8 cellular contexts compared by ENCODE assay signal in the genomic region with DNA sequence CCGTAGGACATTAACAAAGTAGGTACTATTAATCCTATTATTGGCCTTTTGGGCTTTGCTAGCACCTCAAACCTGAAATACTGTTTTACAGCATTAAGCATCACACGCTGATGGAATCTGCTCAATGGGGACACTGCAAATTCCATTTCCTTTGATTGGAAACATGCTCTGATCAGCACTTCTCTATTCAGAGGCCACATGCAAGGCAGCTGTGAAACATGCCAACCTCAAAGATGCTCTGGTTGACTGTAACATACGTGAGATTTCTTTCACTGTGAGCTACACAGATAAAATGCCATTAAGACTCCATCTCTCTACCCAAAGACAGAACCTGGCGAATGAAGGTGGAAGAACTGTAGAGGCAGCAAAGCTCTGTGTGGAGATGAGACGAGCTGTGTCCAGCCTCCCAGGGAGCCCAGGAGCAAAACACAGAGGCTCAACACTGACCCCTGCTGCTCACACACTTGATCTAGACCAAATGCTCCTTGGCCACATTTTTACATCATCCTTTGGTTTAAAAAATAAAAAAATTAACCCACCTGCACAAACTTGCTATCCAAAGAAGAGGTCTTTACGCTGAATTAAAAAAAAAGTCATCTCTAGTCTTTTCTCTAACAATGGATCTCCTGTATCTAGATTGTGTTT. TPM values are rescaled to one million over a fixed set of nuclear protein-coding genes. Genes with fewer than 3 reads are reported as not detected.
A peak's percentile ranks its signal among the peaks of the same experiment; 100 is the strongest.
DNase-seq lines count a peak whose midpoint lies in the region; ATAC-seq and TF ChIP-seq lines count a peak whose summit lies in the region.

No MANE protein-coding gene starts in this region.

- H3K27me3 Mint-ChIP-seq in CD4-positive, CD25-positive, alpha-beta regulatory T cell, result no peaks in the 10 kb centered on the region

- no peak overlapping the region for H3K27ac Mint-ChIP-seq in CD4-positive, CD25-positive, alpha-beta regulatory T cell

- peak; percentile 79 to 80 for ATAC-seq in CD4-positive, CD25-positive, alpha-beta regulatory T cell (ENCODE audit: low read depth in 2 of 2)
- ATAC-seq in GM18909 (IDR thresholded peaks at IDR 0.05; ENCODE audit: poor library complexity, unreplicated experiment), result peak; percentile 90
- peak; percentile 85 for ATAC-seq in HG03103 (IDR thresholded peaks at IDR 0.05; ENCODE audit: low read depth, unreplicated experiment)
- ATAC-seq in RWPE2 (ENCODE audit: low read depth), result no peak

- no peaks in the 10 kb centered on the region for H3K27me3 ChIP-seq in CD4-positive, CD25-positive, alpha-beta regulatory T cell (ENCODE audit: control insufficient read depth, insufficient read depth, low read length)
- H3K27me3 ChIP-seq in RWPE2 (ENCODE audit: insufficient read depth, poor library complexity, severe bottlenecking), result no peaks in the 10 kb centered on the region
- no peaks in the 10 kb centered on the region for H3K27me3 ChIP-seq in hepatocyte

- WGBS in hepatocyte (ENCODE audit: low lambda C conversion rate, missing lambda C conversion rate), result 88% methylated on average over 6 of the region's 6 CpGs

- no peak overlapping the region for H3K4me3 ChIP-seq in CD4-positive, CD25-positive, alpha-beta regulatory T cell (ENCODE audit: low read depth, low read length)
- H3K4me3 ChIP-seq in RWPE2 (ENCODE audit: severe bottlenecking), result no peak overlapping the region
- no peak overlapping the region for H3K4me3 ChIP-seq in hepatocyte

- H2AFZ ChIP-seq in hepatocyte, result no peak overlapping the region

- peaks cover 18% of the 10 kb centered on the region for H3K36me3 Mint-ChIP-seq in CD4-positive, CD25-positive, alpha-beta regulatory T cell

- TF ChIP-seq CTCF in RWPE2 (IDR thresholded peaks at IDR 0.05; ENCODE audit: poor library complexity, severe bottlenecking) (peak; percentile 36), hepatocyte (IDR thresholded peaks at IDR 0.05; ENCODE audit: poor library complexity) (peak; percentile 45)

- H3K9me2 ChIP-seq in hepatocyte (replicated peaks; ENCODE audit: insufficient read depth), result no peaks in the 10 kb centered on the region

- DNase-seq in CD4-positive, CD25-positive, alpha-beta regulatory T cell, result peak; percentile 19 to 56 (median 54)
- DNase-seq in RWPE2 (ENCODE audit: low spot score) (no peak), hepatocyte (ENCODE audit: low spot score) (peak; percentile 49), putamen (ENCODE audit: low spot score) (no peak)
- peak; percentile 23 for DNase-seq in activated naive CD8-positive, alpha-beta T cell treated with anti-CD3 and anti-CD28 coated beads, Interleukin-2, amount 50 U/mL, for 16 hours (ENCODE audit: low read depth, low spot score)
- peak; percentile 62 for DNase-seq in stimulated activated CD4-positive, alpha-beta T cell treated with anti-CD3 and anti-CD28 coated beads, Interleukin-4, amount 100 ng/mL, for 24 hours

- H3K4me1 ChIP-seq in CD4-positive, CD25-positive, alpha-beta regulatory T cell (ENCODE audit: control insufficient read depth, insufficient read depth, low read length, poor library complexity, severe bottlenecking), result peaks cover 5% of the 10 kb centered on the region
- no peaks in the 10 kb centered on the region for H3K4me1 ChIP-seq in RWPE2 (ENCODE audit: insufficient read depth, poor library complexity, severe bottlenecking)
- H3K4me1 ChIP-seq in hepatocyte (ENCODE audit: insufficient read depth), result no peaks in the 10 kb centered on the region

- H3K27ac ChIP-seq in CD4-positive, CD25-positive, alpha-beta regulatory T cell (ENCODE audit: insufficient read depth, low read length, poor library complexity, severe bottlenecking), result no peak overlapping the region
- H3K27ac ChIP-seq in RWPE2 (ENCODE audit: poor library complexity, severe bottlenecking) (no peak overlapping the region), hepatocyte (no peak overlapping the region)

- peaks cover 5% of the 10 kb centered on the region for H3K36me3 ChIP-seq in CD4-positive, CD25-positive, alpha-beta regulatory T cell (ENCODE audit: control insufficient read depth, insufficient read depth, low read length)
- H3K36me3 ChIP-seq in RWPE2 (ENCODE audit: low read depth) (no peaks in the 10 kb centered on the region), hepatocyte (replicated peaks; ENCODE audit: insufficient read depth, low read depth) (no peaks in the 10 kb centered on the region)

- no peaks in the 10 kb centered on the region for H4K20me1 ChIP-seq in hepatocyte (ENCODE audit: insufficient read depth, poor library complexity, severe bottlenecking)

- no peak overlapping the region for H3K4me2 ChIP-seq in hepatocyte

- no peaks in the 10 kb centered on the region for H3K9me3 Mint-ChIP-seq in CD4-positive, CD25-positive, alpha-beta regulatory T cell

- H3K79me2 ChIP-seq in hepatocyte, result peaks cover 36% of the 10 kb centered on the region

- peaks cover 19 to 47% (median 37%) of the 10 kb centered on the region in 4 donors for H3K4me1 Mint-ChIP-seq in CD4-positive, CD25-positive, alpha-beta regulatory T cell

- peak overlapping the region in 1 of 4 donors; percentile 12 for H3K4me3 Mint-ChIP-seq in CD4-positive, CD25-positive, alpha-beta regulatory T cell

- H3K9me3 ChIP-seq in CD4-positive, CD25-positive, alpha-beta regulatory T cell (ENCODE audit: control insufficient read depth in 2 of 2, low read length in 2 of 2), result no peaks in the 10 kb centered on the region
- no peaks in the 10 kb centered on the region for H3K9me3 ChIP-seq in RWPE2 (ENCODE audit: severe bottlenecking)
- no peaks in the 10 kb centered on the region for H3K9me3 ChIP-seq in hepatocyte (ENCODE audit: low read depth)

RNA-seq across cellular contexts. Expression of a gene that starts 8.0 kb away (rescaled TPM):
- total RNA-seq in CD4-positive, CD25-positive, alpha-beta regulatory T cell, result 69.2 TPM
- polyA plus RNA-seq in CD4-positive, CD25-positive, alpha-beta regulatory T cell, result 100 to 1,000 TPM; 117 to 165 (median 146) TPM
- total RNA-seq in hepatocyte, result 36.7 and 37.0 TPM in 2 replicates
- polyA plus RNA-seq in hepatocyte, result 52.3 and 55.5 TPM in 2 replicates

Comparison
In these comparisons a context has a peak if more than half of its experiments do, and no peak if none do; other contexts are left out.
1. DNase-seq: peak in CD4-positive, CD25-positive, alpha-beta regulatory T cell (3 of 3), activated naive CD8-positive, alpha-beta T cell treated with anti-CD3 and anti-CD28 coated beads, Interleukin-2, amount 50 U/mL, for 16 hours (single experiment), hepatocyte (single experiment) and stimulated activated CD4-positive, alpha-beta T cell treated with anti-CD3 and anti-CD28 coated beads, Interleukin-4, amount 100 ng/mL, for 24 hours (single experiment); none in RWPE2 (single experiment) and putamen (single experiment).